1 cellular context compared by ENCODE assay signal in the genomic region with DNA sequence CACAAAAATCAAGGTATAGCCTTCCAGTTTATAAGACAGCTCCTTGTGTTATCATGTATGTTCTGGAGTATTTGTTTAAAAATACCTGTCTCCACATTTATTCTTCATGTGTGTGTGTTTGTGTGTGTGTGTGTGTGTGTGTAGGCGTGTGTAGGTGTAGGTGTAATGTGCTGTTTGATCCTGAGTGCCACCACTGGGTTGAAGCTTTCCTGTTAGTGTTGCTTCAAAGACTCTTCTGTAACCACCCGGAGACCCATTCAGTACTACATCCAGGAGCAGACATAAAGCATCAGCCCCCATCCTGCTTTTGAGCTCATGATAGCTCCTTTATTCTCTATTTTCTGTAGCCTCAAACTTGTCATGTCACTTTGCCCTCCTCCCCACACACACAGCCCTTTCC.
TF ChIP-seq lines count a peak whose summit lies in the region.

No MANE protein-coding gene starts in this region.

TF ChIP-seq in HCT116, 20 proteins besides CTCF, POLR2A, EP300 and RAD21 (continued from another document):
- TF ChIP-seq, protein P1, sequence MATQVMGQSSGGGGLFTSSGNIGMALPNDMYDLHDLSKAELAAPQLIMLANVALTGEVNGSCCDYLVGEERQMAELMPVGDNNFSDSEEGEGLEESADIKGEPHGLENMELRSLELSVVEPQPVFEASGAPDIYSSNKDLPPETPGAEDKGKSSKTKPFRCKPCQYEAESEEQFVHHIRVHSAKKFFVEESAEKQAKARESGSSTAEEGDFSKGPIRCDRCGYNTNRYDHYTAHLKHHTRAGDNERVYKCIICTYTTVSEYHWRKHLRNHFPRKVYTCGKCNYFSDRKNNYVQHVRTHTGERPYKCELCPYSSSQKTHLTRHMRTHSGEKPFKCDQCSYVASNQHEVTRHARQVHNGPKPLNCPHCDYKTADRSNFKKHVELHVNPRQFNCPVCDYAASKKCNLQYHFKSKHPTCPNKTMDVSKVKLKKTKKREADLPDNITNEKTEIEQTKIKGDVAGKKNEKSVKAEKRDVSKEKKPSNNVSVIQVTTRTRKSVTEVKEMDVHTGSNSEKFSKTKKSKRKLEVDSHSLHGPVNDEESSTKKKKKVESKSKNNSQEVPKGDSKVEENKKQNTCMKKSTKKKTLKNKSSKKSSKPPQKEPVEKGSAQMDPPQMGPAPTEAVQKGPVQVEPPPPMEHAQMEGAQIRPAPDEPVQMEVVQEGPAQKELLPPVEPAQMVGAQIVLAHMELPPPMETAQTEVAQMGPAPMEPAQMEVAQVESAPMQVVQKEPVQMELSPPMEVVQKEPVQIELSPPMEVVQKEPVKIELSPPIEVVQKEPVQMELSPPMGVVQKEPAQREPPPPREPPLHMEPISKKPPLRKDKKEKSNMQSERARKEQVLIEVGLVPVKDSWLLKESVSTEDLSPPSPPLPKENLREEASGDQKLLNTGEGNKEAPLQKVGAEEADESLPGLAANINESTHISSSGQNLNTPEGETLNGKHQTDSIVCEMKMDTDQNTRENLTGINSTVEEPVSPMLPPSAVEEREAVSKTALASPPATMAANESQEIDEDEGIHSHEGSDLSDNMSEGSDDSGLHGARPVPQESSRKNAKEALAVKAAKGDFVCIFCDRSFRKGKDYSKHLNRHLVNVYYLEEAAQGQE (IDR thresholded peaks at IDR 0.05; ENCODE audit: low read depth), result no peak
- TF ChIP-seq JUND (IDR thresholded peaks at IDR 0.05) (no peak), ZNF274 (IDR thresholded peaks at IDR 0.05; ENCODE audit: low read depth, low read length) (no peak), EGR1 (IDR thresholded peaks at IDR 0.05; ENCODE audit: low read depth) (no peak), SIN3A (IDR thresholded peaks at IDR 0.05; ENCODE audit: low read depth) (no peak), FOSL1 (IDR thresholded peaks at IDR 0.05; ENCODE audit: low read depth) (no peak), EZH2phosphoT487 (IDR thresholded peaks at IDR 0.05; ENCODE audit: borderline replicate concordance) (no peak), YY1 (IDR thresholded peaks at IDR 0.05; ENCODE audit: extremely low read depth, insufficient replicate concordance, low read depth, low read length) (no peak), EZH2 (IDR thresholded peaks at IDR 0.05) (no peak), CBX3 (IDR thresholded peaks at IDR 0.05; ENCODE audit: low read depth) (no peak), TCF7L2 (IDR thresholded peaks at IDR 0.05; ENCODE audit: borderline replicate concordance, extremely low read depth, insufficient read depth, insufficient read length) (no peak), ELF1 (IDR thresholded peaks at IDR 0.05; ENCODE audit: borderline replicate concordance, low read depth) (no peak), SP1 (IDR thresholded peaks at IDR 0.05; ENCODE audit: low read depth) (no peak), CEBPB (IDR thresholded peaks at IDR 0.05; ENCODE audit: low read depth) (no peak), POLR2AphosphoS5 (IDR thresholded peaks at IDR 0.05; ENCODE audit: low read depth, low read length) (no peak)
- TF ChIP-seq, protein P2, sequence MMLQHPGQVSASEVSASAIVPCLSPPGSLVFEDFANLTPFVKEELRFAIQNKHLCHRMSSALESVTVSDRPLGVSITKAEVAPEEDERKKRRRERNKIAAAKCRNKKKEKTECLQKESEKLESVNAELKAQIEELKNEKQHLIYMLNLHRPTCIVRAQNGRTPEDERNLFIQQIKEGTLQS (IDR thresholded peaks at IDR 0.05), result no peak
- TF ChIP-seq, protein P3, sequence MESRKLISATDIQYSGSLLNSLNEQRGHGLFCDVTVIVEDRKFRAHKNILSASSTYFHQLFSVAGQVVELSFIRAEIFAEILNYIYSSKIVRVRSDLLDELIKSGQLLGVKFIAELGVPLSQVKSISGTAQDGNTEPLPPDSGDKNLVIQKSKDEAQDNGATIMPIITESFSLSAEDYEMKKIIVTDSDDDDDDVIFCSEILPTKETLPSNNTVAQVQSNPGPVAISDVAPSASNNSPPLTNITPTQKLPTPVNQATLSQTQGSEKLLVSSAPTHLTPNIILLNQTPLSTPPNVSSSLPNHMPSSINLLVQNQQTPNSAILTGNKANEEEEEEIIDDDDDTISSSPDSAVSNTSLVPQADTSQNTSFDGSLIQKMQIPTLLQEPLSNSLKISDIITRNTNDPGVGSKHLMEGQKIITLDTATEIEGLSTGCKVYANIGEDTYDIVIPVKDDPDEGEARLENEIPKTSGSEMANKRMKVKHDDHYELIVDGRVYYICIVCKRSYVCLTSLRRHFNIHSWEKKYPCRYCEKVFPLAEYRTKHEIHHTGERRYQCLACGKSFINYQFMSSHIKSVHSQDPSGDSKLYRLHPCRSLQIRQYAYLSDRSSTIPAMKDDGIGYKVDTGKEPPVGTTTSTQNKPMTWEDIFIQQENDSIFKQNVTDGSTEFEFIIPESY (IDR thresholded peaks at IDR 0.05; ENCODE audit: extremely low read depth, insufficient replicate concordance, low read length), result no peak
TF ChIP-seq in HCT116: peak in this region for 0.
